Comparison of ENCODE assay signal across 9 cellular contexts in the genomic region with DNA sequence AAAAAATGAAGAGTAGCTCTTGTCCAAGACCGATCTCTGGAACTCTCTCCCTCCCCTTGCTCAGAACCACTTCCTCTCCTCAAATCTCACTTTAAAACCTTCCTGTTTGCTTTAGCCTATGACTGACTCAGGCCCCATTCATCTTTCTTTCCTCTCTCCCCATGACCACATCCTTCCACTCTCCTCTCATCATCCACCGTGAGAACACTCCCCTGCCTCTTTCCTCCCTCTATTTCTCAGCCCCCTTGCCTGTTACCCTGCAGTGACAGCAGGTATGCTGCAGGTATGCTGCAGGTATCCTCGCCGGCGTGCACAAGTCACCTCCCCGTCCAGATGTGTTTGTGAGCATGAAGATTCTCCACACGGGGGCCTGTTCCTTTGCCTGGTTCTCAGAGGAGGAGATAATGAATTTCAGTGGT.
DNase-seq lines count a peak whose midpoint lies in the region; ATAC-seq and TF ChIP-seq lines count a peak whose summit lies in the region.
"Had no signal": no experiment of that assay in that cellular context is flagged by ENCODE, and none has a peak within 500 bp of the region (broad histone marks: within the 10 kb centered on the region; RNA-seq: fewer than 3 reads in every experiment).

No MANE protein-coding gene starts in this region.

- peak; percentile 80 for ATAC-seq in WTC11
- ATAC-seq in effector memory CD8-positive, alpha-beta T cell (replicated peaks): no peak
- ATAC-seq in heart right ventricle: no peak
- ATAC-seq: Panc1 had no signal

- peak; percentile 93 for DNase-seq in ELR (ENCODE audit: low read depth)
- peak; percentile 46 for DNase-seq in HFFc6
- DNase-seq in WTC11 (ENCODE audit: low spot score): peak; percentile 26
- peak; percentile 16 for DNase-seq in mesendoderm
- DNase-seq in NCI-H1417 treated with DMSO at 0.1 percent for 48 hours (lab: John Stamatoyannopoulos, UW): no peak
- DNase-seq in effector memory CD8-positive, alpha-beta T cell: no peak
- no peak for DNase-seq in adrenal gland
- DNase-seq in heart right ventricle: no peak

- H4K5ac ChIP-seq in mesendoderm (ENCODE audit: low read length): no peak overlapping the region

- H3K27ac Mint-ChIP-seq in HFFc6 (peak overlapping the region; percentile 92), WTC11 (peak overlapping the region; percentile 25)
- no peak overlapping the region for H3K27ac Mint-ChIP-seq in effector memory CD8-positive, alpha-beta T cell

- no peak overlapping the region for H2BK15ac ChIP-seq in mesendoderm (replicated peaks; ENCODE audit: low read depth)

- TF ChIP-seq POLR2A in adrenal gland (IDR thresholded peaks at IDR 0.05): no peak

- H3K18ac ChIP-seq in mesendoderm (ENCODE audit: low read length): no peak overlapping the region

- H3K27me3 Mint-ChIP-seq in HFFc6 (ENCODE audit: insufficient read depth) (no peaks in the 10 kb centered on the region), WTC11 (ENCODE audit: low read depth) (no peaks in the 10 kb centered on the region)
- peaks cover 0 to 5% of the 10 kb centered on the region in 2 donors for H3K27me3 Mint-ChIP-seq in effector memory CD8-positive, alpha-beta T cell

- TF ChIP-seq CTCF in HFFc6 (IDR thresholded peaks at IDR 0.05) (no peak; the same call in 1 of the 2 replicates), WTC11 (IDR thresholded peaks at IDR 0.05) (no peak), adrenal gland (IDR thresholded peaks at IDR 0.05) (no peak), heart right ventricle (IDR thresholded peaks at IDR 0.05) (no peak)

- CTCF ChIA-PET in WTC11 (lab: Charles Lee): interaction anchor here (1.0 kb wide), 1 partner anchor 75 kb away, joined by 3 read pairs; no protein-coding TSS in a partner anchor

- no peaks in the 10 kb centered on the region for H3K9me3 ChIP-seq in adrenal gland (replicated peaks in 1 of 3)
- H3K9me3 ChIP-seq in heart right ventricle: no peaks in the 10 kb centered on the region

- H2BK120ac ChIP-seq in mesendoderm (ENCODE audit: low read depth, low read length): no peak overlapping the region

- H3K4me3 Mint-ChIP-seq in HFFc6: peak overlapping the region; percentile 70
- H3K4me3 Mint-ChIP-seq in WTC11: no peak overlapping the region
- H3K4me3 Mint-ChIP-seq in effector memory CD8-positive, alpha-beta T cell: no peak overlapping the region

- H2AK5ac ChIP-seq in mesendoderm (ENCODE audit: low read length): no peak overlapping the region

- peaks cover 55% of the 10 kb centered on the region for H3K4me1 Mint-ChIP-seq in HFFc6 (ENCODE audit: low read depth)
- H3K4me1 Mint-ChIP-seq in WTC11: peaks cover 31% of the 10 kb centered on the region
- H3K4me1 Mint-ChIP-seq in effector memory CD8-positive, alpha-beta T cell (ENCODE audit: low read depth in 2 of 2): peaks cover 0 to 2% of the 10 kb centered on the region in 2 donors

- POLR2A ChIA-PET in WTC11 (lab: Charles Lee): interaction anchor here (0.7 kb wide), 1 partner anchor 376 kb away, joined by 3 read pairs; no protein-coding TSS in a partner anchor

- no peaks in the 10 kb centered on the region for H3K79me2 ChIP-seq in mesendoderm (ENCODE audit: control insufficient read depth, insufficient read depth, low read length)

- H3K36me3 Mint-ChIP-seq in HFFc6 (ENCODE audit: low read depth) (no peaks in the 10 kb centered on the region), WTC11 (no peaks in the 10 kb centered on the region)
- peaks cover 4% of the 10 kb centered on the region for H3K36me3 Mint-ChIP-seq in effector memory CD8-positive, alpha-beta T cell (ENCODE audit: insufficient read depth)

- intact Hi-C loops in adrenal gland (cut with DNase I): no loop called here
- intact Hi-C loops in heart right ventricle (cut with DNase I): no loop called here

- no peak overlapping the region for H3K27ac ChIP-seq in mesendoderm (ENCODE audit: low read depth, low read length)
- no peak overlapping the region for H3K27ac ChIP-seq in adrenal gland
- no peak overlapping the region for H3K27ac ChIP-seq in heart right ventricle

- H3K4me2 ChIP-seq in mesendoderm (ENCODE audit: low read length): no peak overlapping the region

- no peak overlapping the region for H3K9ac ChIP-seq in mesendoderm (ENCODE audit: low read length)

- no CpG with 5 or more reads among the region's 7 CpGs for WGBS in mesendoderm (ENCODE audit: extremely low coverage, insufficient coverage, low lambda C conversion rate)
- 58 to 67% (median 63%) methylated on average over 7 of the region's 7 CpGs for WGBS in adrenal gland, 4 donors
- WGBS in heart right ventricle, 2 donors: 59 to 62% methylated on average over 7 of the region's 7 CpGs

- no peaks in the 10 kb centered on the region for H3K9me3 Mint-ChIP-seq in HFFc6
- peaks cover 5% of the 10 kb centered on the region; the same call in 1 of the 2 replicates for H3K9me3 Mint-ChIP-seq in WTC11
- H3K9me3 Mint-ChIP-seq in effector memory CD8-positive, alpha-beta T cell: peaks cover 17 to 30% of the 10 kb centered on the region in 2 donors

- H3K56ac ChIP-seq in mesendoderm (ENCODE audit: low read length): no peak overlapping the region

- no peak overlapping the region for H3K4me3 ChIP-seq in mesendoderm (ENCODE audit: low read length)
- no peak overlapping the region for H3K4me3 ChIP-seq in adrenal gland
- no peak overlapping the region for H3K4me3 ChIP-seq in heart right ventricle

- H2BK5ac ChIP-seq in mesendoderm (ENCODE audit: low read length): no peak overlapping the region

- no peaks in the 10 kb centered on the region for H3K4me1 ChIP-seq in mesendoderm (ENCODE audit: control insufficient read depth, low read depth, low read length)
- H3K4me1 ChIP-seq in adrenal gland (replicated peaks in 1 of 2): no peaks in the 10 kb centered on the region
- H3K4me1 ChIP-seq in heart right ventricle: no peaks in the 10 kb centered on the region

- H3K4ac ChIP-seq in mesendoderm (ENCODE audit: low read depth, low read length): no peak overlapping the region

- H3K79me1 ChIP-seq in mesendoderm (ENCODE audit: low read length): no peaks in the 10 kb centered on the region

- H3K23ac ChIP-seq in mesendoderm (ENCODE audit: low read length): no peak overlapping the region

- H3K27me3 ChIP-seq in mesendoderm (ENCODE audit: insufficient read depth, low read length, poor library complexity) (no peaks in the 10 kb centered on the region), adrenal gland (no peaks in the 10 kb centered on the region), heart right ventricle (no peaks in the 10 kb centered on the region)

- H3K36me3 ChIP-seq in mesendoderm (ENCODE audit: control insufficient read depth, insufficient read depth, low read length): no peaks in the 10 kb centered on the region
- no peaks in the 10 kb centered on the region for H3K36me3 ChIP-seq in adrenal gland (replicated peaks in 1 of 2)
- no peaks in the 10 kb centered on the region for H3K36me3 ChIP-seq in heart right ventricle

- no peak overlapping the region for H4K8ac ChIP-seq in mesendoderm (ENCODE audit: low read depth, low read length)

TF ChIP-seq in WTC11, 78 proteins besides CTCF, POLR2A, EP300 and RAD21:
- no peak for TF ChIP-seq NFYB (CRISPR knock-in tag; conservative IDR thresholded peaks at IDR 0.05; ENCODE audit: low read depth)
- TF ChIP-seq, protein P1, sequence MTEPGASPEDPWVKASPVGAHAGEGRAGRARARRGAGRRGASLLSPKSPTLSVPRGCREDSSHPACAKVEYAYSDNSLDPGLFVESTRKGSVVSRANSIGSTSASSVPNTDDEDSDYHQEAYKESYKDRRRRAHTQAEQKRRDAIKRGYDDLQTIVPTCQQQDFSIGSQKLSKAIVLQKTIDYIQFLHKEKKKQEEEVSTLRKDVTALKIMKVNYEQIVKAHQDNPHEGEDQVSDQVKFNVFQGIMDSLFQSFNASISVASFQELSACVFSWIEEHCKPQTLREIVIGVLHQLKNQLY (CRISPR knock-in tag; IDR thresholded peaks at IDR 0.05): no peak
- TF ChIP-seq TEAD1 (CRISPR knock-in tag; IDR thresholded peaks at IDR 0.05): no peak
- no peak for TF ChIP-seq RELA (CRISPR knock-in tag; IDR thresholded peaks at IDR 0.05; ENCODE audit: borderline replicate concordance)
- no peak for TF ChIP-seq EMX1 (CRISPR knock-in tag; IDR thresholded peaks at IDR 0.05)
- no peak for TF ChIP-seq NR2C2 (CRISPR knock-in tag; IDR thresholded peaks at IDR 0.05)
TF ChIP-seq in WTC11: peak in this region for 0.

Comparison
In these comparisons a context has a peak if more than half of its experiments do, and no peak if none do; other contexts are left out.
1. DNase-seq: peak in ELR (single experiment), HFFc6 (single experiment), WTC11 (single experiment) and mesendoderm (single experiment); none in NCI-H1417 treated with DMSO at 0.1 percent for 48 hours (single experiment), effector memory CD8-positive, alpha-beta T cell (0 of 3), adrenal gland (0 of 7) and heart right ventricle (0 of 2).
2. H3K27ac Mint-ChIP-seq: peak in HFFc6 (single experiment) and WTC11 (single experiment); none in effector memory CD8-positive, alpha-beta T cell (0 of 2).